ENCODE assay signal across 8 cellular contexts in genomic region chr15:84588053-84588874, GRCh38. TPM values are rescaled to one million over a fixed set of nuclear protein-coding genes. Genes with fewer than 3 reads are reported as not detected.
DNase-seq lines count a peak whose midpoint lies in the region; ATAC-seq and TF ChIP-seq lines count a peak whose summit lies in the region.

No MANE protein-coding gene starts in this region.

- H3K9ac ChIP-seq in iPS-15b (ENCODE audit: low read depth, low read length) = no peak overlapping the region
- H3K9ac ChIP-seq in skeletal muscle tissue (ENCODE audit: low read depth in 1 of 3, low read length in 3 of 3) = peak overlapping the region in 1 of 3 donors; percentile 51

- no peak overlapping the region for H3K27ac ChIP-seq in skeletal muscle tissue (ENCODE audit: low read depth, low read length)

- H3K4me3 ChIP-seq in astrocyte of the cerebellum (ENCODE audit: low read depth, low read length) (peak overlapping the region; percentile 26), iPS-15b (ENCODE audit: low read depth, low read length) (peak overlapping the region; percentile 36), skeletal muscle tissue (ENCODE audit: low read length in 3 of 3) (peak overlapping the region; percentile 55 to 70 (median 69))

- no peaks in the 10 kb centered on the region for H3K36me3 ChIP-seq in iPS-15b (ENCODE audit: control insufficient read depth, insufficient read depth, low read length)
- no peaks in the 10 kb centered on the region for H3K36me3 ChIP-seq in skeletal muscle tissue (ENCODE audit: control insufficient read depth in 3 of 3, insufficient read depth in 3 of 3, low read length in 3 of 3)

- H3K27me3 ChIP-seq in iPS-15b (ENCODE audit: control insufficient read depth, insufficient read depth, low read length) (peaks cover 13% of the 10 kb centered on the region), skeletal muscle tissue (ENCODE audit: control insufficient read depth in 3 of 3, insufficient read depth in 3 of 3, low read length in 3 of 3) (no peaks in the 10 kb centered on the region)

- peak; percentile 65 for TF ChIP-seq CTCF in astrocyte of the cerebellum (IDR thresholded peaks at IDR 0.05; ENCODE audit: low read depth, low read length, missing control alignments)

- H3K9me3 ChIP-seq in iPS-15b (ENCODE audit: control insufficient read depth, insufficient read depth, low read length) (no peaks in the 10 kb centered on the region), skeletal muscle tissue (ENCODE audit: control insufficient read depth in 3 of 3, low read length in 3 of 3) (no peaks in the 10 kb centered on the region)

- in situ Hi-C loops in astrocyte of the cerebellum (cut with HindIII; ENCODE audit: low sequenced_read_pairs) = no loop called here

- DNase-seq in NCI-H187 (lab: John Stamatoyannopoulos, UW) (peak; percentile 4 to 65), NCI-H187 treated with DMSO at 0.1 percent for 48 hours (lab: John Stamatoyannopoulos, UW) (no peak), NCI-H2081 (lab: John Stamatoyannopoulos, UW) (peak; percentile 88 to 90), T1000 (lab: John Stamatoyannopoulos, UW) (peak; percentile 71), astrocyte of the cerebellum (ENCODE audit: low read depth) (peak; percentile 49)

- peaks cover 10% of the 10 kb centered on the region for H3K4me1 ChIP-seq in iPS-15b (ENCODE audit: control insufficient read depth, insufficient read depth, low read length)
- H3K4me1 ChIP-seq in skeletal muscle tissue (ENCODE audit: control insufficient read depth in 3 of 3, insufficient read depth in 3 of 3, low read length in 3 of 3) = peaks cover 2 to 8% (median 3%) of the 10 kb centered on the region in 3 donors

- ATAC-seq in HG03039 (IDR thresholded peaks at IDR 0.05; ENCODE audit: unreplicated experiment) = peak; percentile 86

RNA-seq across cellular contexts. Expression of gene ZSCAN2, which starts 12.5 kb away (rescaled TPM):
- total RNA-seq in skeletal muscle tissue = 13.6 TPM
